ENCODE assay signal across 8 cellular contexts in the genomic region with DNA sequence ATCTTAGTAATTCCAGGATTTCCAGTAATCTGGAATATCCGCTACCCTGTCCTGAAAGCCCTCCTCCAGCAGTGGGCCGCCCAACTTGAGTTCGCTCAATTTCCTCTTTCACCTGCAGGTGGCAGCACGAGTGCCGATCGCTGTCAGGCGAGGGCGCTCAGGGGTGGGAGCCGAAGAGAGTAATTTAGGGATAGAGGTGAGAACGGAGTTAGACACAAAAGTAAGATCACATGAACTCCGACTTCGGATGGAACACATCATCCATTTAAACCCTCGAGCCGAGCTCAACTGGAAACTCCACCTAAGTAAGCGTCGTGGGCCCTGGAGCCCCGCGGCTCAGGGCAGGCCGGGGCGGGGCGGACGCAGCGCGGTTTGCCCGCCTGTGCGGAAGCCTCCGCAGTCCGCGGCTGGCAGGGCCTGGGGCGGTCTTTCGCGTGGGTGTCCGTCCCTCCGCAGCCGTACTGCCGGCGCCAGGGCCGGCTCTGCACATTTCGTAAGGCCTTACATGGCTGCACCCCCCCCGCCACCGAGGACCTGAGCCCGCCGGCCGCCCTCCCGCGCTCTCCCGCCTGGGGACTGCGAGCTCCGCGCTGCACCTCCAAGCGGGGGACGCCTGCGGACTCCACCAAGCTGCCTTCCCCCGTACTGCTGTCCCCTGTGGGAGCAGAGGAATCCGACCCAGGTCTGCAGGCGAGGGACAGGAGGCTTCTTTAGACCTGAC.
DNase-seq lines count a peak whose midpoint lies in the region; ATAC-seq and TF ChIP-seq lines count a peak whose summit lies in the region.

No MANE protein-coding gene starts in this region.

- intact Hi-C loops in uterus (cut with DNase I; ENCODE audit: low total_unique reads), result loop anchor here (5.0 kb wide), 1 partner anchor 162 kb away; no protein-coding TSS in a partner anchor

- peak; percentile 85 for TF ChIP-seq CTCF in GM12873 (IDR thresholded peaks at IDR 0.05; ENCODE audit: insufficient read depth, low read depth, low read length, missing control alignments)
- TF ChIP-seq CTCF in right atrium auricular region (IDR thresholded peaks at IDR 0.05), result peak; percentile 78 to 93
- TF ChIP-seq CTCF in uterus (IDR thresholded peaks at IDR 0.05), result peak; percentile 74 to 86 (median 82)

- H3K27me3 ChIP-seq in right atrium auricular region, result no peaks in the 10 kb centered on the region
- no peaks in the 10 kb centered on the region for H3K27me3 ChIP-seq in uterus

- no peaks in the 10 kb centered on the region for H3K36me3 ChIP-seq in right atrium auricular region
- no peaks in the 10 kb centered on the region for H3K36me3 ChIP-seq in uterus

- ATAC-seq in HG02759 (IDR thresholded peaks at IDR 0.05; ENCODE audit: unreplicated experiment), result peak; percentile 97

- H3K27ac ChIP-seq in right atrium auricular region (peak overlapping the region; percentile 20 to 68), uterus (peak overlapping the region; percentile 43 to 52)

- TF ChIP-seq POLR2A in uterus (IDR thresholded peaks at IDR 0.05), result no peak

- H3K4me3 ChIP-seq in right atrium auricular region, result peak overlapping the region; percentile 38 to 57
- peak overlapping the region; percentile 7 to 55 for H3K4me3 ChIP-seq in uterus

- DNase-seq in NCI-H1105 treated with DMSO at 0.1 percent for 48 hours (lab: John Stamatoyannopoulos, UW), result peak; percentile 56
- DNase-seq in T-helper 1 cell, result peak; percentile 47 to 75 (median 67)
- peak; percentile 70 for DNase-seq in amniotic stem cell (lab: John Stamatoyannopoulos, UW)
- DNase-seq in right atrium auricular region (ENCODE audit: low spot score), result peak; percentile 87
- DNase-seq in pulmonary artery endothelial cell (ENCODE audit: low read depth, low spot score), result peak; percentile 13
- peak; percentile 71 to 82 for DNase-seq in uterus

- H3K9me3 ChIP-seq in right atrium auricular region, result no peaks in the 10 kb centered on the region
- no peaks in the 10 kb centered on the region for H3K9me3 ChIP-seq in uterus

- H3K4me1 ChIP-seq in right atrium auricular region (peaks cover 0 to 10% of the 10 kb centered on the region in 2 donors), uterus (peaks cover 0 to 4% of the 10 kb centered on the region in 2 donors)

Comparison
In these comparisons a context has a peak if more than half of its experiments do, and no peak if none do; other contexts are left out.
1. Peak in every context shown above with its lines: DNase-seq, ATAC-seq, H3K4me3 ChIP-seq and H3K27ac ChIP-seq.
2. DNase-seq: peak in every context shown above with its lines; median percentile 87 in right atrium auricular region; 76 in uterus; 70 in amniotic stem cell; 67 in T-helper 1 cell; 56 in NCI-H1105 treated with DMSO at 0.1 percent for 48 hours; 13 in pulmonary artery endothelial cell.